20 cellular contexts compared by ENCODE assay signal in genomic region chr2:12433641-12433990, GRCh38.
DNase-seq lines count a peak whose midpoint lies in the region; ATAC-seq and TF ChIP-seq lines count a peak whose summit lies in the region.
"Had no signal": no experiment of that assay in that cellular context is flagged by ENCODE, and none has a peak within 500 bp of the region (broad histone marks: within the 10 kb centered on the region; RNA-seq: fewer than 3 reads in every experiment).

No MANE protein-coding gene starts in this region.

- intact Hi-C loops in body of pancreas (cut with DNase I) (no loop called here), vagina (cut with DNase I) (no loop called here)

- H3K4me3 Mint-ChIP-seq in neural progenitor cell = no peak overlapping the region
- H3K4me3 Mint-ChIP-seq: CD8-positive, alpha-beta T cell; stimulated activated effector memory CD8-positive, alpha-beta T cell treated with anti-CD3 and anti-CD28 coated beads, Interleukin-12 subunit alpha, Interleukin-12 subunit beta, amount 100 ng/mL, for 72 hours had no signal

- H3K4me2 ChIP-seq in MM.1S (ENCODE audit: low read depth, low read length) (no peak overlapping the region), neural progenitor cell (no peak overlapping the region)
- H3K4me2 ChIP-seq: smooth muscle cell had no signal

- no peaks in the 10 kb centered on the region for H3K36me3 Mint-ChIP-seq in neural progenitor cell
- H3K36me3 Mint-ChIP-seq: CD8-positive, alpha-beta T cell; stimulated activated effector memory CD8-positive, alpha-beta T cell treated with anti-CD3 and anti-CD28 coated beads, Interleukin-12 subunit alpha, Interleukin-12 subunit beta, amount 100 ng/mL, for 72 hours had no signal

- no peaks in the 10 kb centered on the region for H3K27me3 ChIP-seq in MM.1S (replicated peaks; ENCODE audit: insufficient read depth, low read length)
- no peaks in the 10 kb centered on the region for H3K27me3 ChIP-seq in body of pancreas
- no peaks in the 10 kb centered on the region for H3K27me3 ChIP-seq in neural progenitor cell
- H3K27me3 ChIP-seq in vagina = no peaks in the 10 kb centered on the region
- H3K27me3 ChIP-seq: dorsolateral prefrontal cortex had no signal

- H2AFZ ChIP-seq in MM.1S (ENCODE audit: low read length) (no peak overlapping the region), neural progenitor cell (replicated peaks) (no peak overlapping the region)

- 69 to 85% methylated on average over 2 of the region's 2 CpGs for WGBS in body of pancreas, 2 donors

- H3K79me2 ChIP-seq in MM.1S (ENCODE audit: low read length) (no peaks in the 10 kb centered on the region), neural progenitor cell (ENCODE audit: low read depth) (no peaks in the 10 kb centered on the region)

- TF ChIP-seq CTCF in MM.1S (IDR thresholded peaks at IDR 0.05; ENCODE audit: low read length) = peak; percentile 18
- TF ChIP-seq CTCF in body of pancreas (IDR thresholded peaks at IDR 0.05) = peak in 3 of 7 experiments; percentile 25 to 32 (median 30)
- peak; percentile 15 for TF ChIP-seq CTCF in neural progenitor cell (IDR thresholded peaks at IDR 0.05)
- TF ChIP-seq CTCF in vagina (IDR thresholded peaks at IDR 0.05) = no peak

- DNase-seq in NCI-H1105 treated with DMSO at 0.1 percent for 48 hours (lab: John Stamatoyannopoulos, UW) = peak; percentile 5
- DNase-seq in NCI-H1105 (lab: John Stamatoyannopoulos, UW) = no peak
- DNase-seq in MM.1S = no peak
- DNase-seq in body of pancreas = peak; percentile 25 to 69 (median 41)
- DNase-seq in neural progenitor cell (ENCODE audit: low spot score) = no peak
- DNase-seq in amniotic stem cell (lab: John Stamatoyannopoulos, UW) = no peak
- no peak for DNase-seq in vagina (ENCODE audit: extremely low spot score in 2 of 2)
- DNase-seq: 8988T; activated effector memory CD4-positive, alpha-beta T cell treated with anti-CD3 and anti-CD28 coated beads, Interleukin-2, amount 50 U/mL, for 16 hours; CD8-positive, alpha-beta T cell; dorsolateral prefrontal cortex; KBM-7; NCI-H1417 treated with DMSO at 0.1 percent for 48 hours; NCI-H226; occipital lobe; trophoblast cell had no signal

- H3K9ac ChIP-seq in MM.1S (ENCODE audit: low read length) = no peak overlapping the region
- H3K9ac ChIP-seq in neural progenitor cell = no peak overlapping the region

- H4K20me1 ChIP-seq in MM.1S (ENCODE audit: insufficient read depth, low read length) (no peaks in the 10 kb centered on the region), neural progenitor cell (ENCODE audit: low read depth) (no peaks in the 10 kb centered on the region)

- H3K36me3 ChIP-seq in MM.1S (replicated peaks; ENCODE audit: insufficient read depth, low read length) (no peaks in the 10 kb centered on the region), body of pancreas (replicated peaks in 1 of 2; ENCODE audit: insufficient read depth in 1 of 2, low read depth in 2 of 2) (no peaks in the 10 kb centered on the region), neural progenitor cell (no peaks in the 10 kb centered on the region), vagina (no peaks in the 10 kb centered on the region)

- H3K9me2 ChIP-seq in MM.1S (replicated peaks; ENCODE audit: insufficient read depth, low read length) = no peaks in the 10 kb centered on the region

- peak; percentile 42 for ATAC-seq in body of pancreas
- no peak for ATAC-seq in HG02852 (IDR thresholded peaks at IDR 0.05; ENCODE audit: unreplicated experiment)
- ATAC-seq: CD8-positive, alpha-beta T cell; stimulated activated effector memory CD8-positive, alpha-beta T cell treated with anti-CD3 and anti-CD28 coated beads, Interleukin-12 subunit alpha, Interleukin-12 subunit beta, amount 100 ng/mL, for 72 hours had no signal

- H3K4me3 ChIP-seq in MM.1S (ENCODE audit: low read length) (no peak overlapping the region), body of pancreas (no peak overlapping the region), neural progenitor cell (no peak overlapping the region), vagina (no peak overlapping the region)
- H3K4me3 ChIP-seq: dorsolateral prefrontal cortex, SK-N-MC, smooth muscle cell had no signal

- H3K9me3 Mint-ChIP-seq in neural progenitor cell = no peaks in the 10 kb centered on the region
- H3K9me3 Mint-ChIP-seq: CD8-positive, alpha-beta T cell; stimulated activated effector memory CD8-positive, alpha-beta T cell treated with anti-CD3 and anti-CD28 coated beads, Interleukin-12 subunit alpha, Interleukin-12 subunit beta, amount 100 ng/mL, for 72 hours had no signal

- no peak overlapping the region for H3K27ac ChIP-seq in MM.1S (ENCODE audit: low read length)
- no peak overlapping the region for H3K27ac ChIP-seq in body of pancreas
- no peak overlapping the region for H3K27ac ChIP-seq in neural progenitor cell
- no peak overlapping the region for H3K27ac ChIP-seq in vagina
- H3K27ac ChIP-seq: dorsolateral prefrontal cortex, SK-N-MC had no signal

- peaks cover 7% of the 10 kb centered on the region for H3F3A ChIP-seq in MM.1S (ENCODE audit: insufficient read depth, low read length)
- H3F3A ChIP-seq in neural progenitor cell (ENCODE audit: low read depth) = no peaks in the 10 kb centered on the region

- H3K4me1 ChIP-seq in MM.1S (ENCODE audit: low read length) (peaks cover 4% of the 10 kb centered on the region; the same call in 1 of the 2 replicates), body of pancreas (no peaks in the 10 kb centered on the region), neural progenitor cell (peaks cover 9% of the 10 kb centered on the region), vagina (peaks cover 5% of the 10 kb centered on the region)

- H3K27ac Mint-ChIP-seq in neural progenitor cell = no peak overlapping the region
- H3K27ac Mint-ChIP-seq: CD8-positive, alpha-beta T cell; stimulated activated effector memory CD8-positive, alpha-beta T cell treated with anti-CD3 and anti-CD28 coated beads, Interleukin-12 subunit alpha, Interleukin-12 subunit beta, amount 100 ng/mL, for 72 hours had no signal

- TF ChIP-seq POLR2A in body of pancreas (IDR thresholded peaks at IDR 0.05) = no peak
- TF ChIP-seq POLR2A in vagina (IDR thresholded peaks at IDR 0.05) = no peak

- peaks cover 4% of the 10 kb centered on the region for H3K27me3 Mint-ChIP-seq in neural progenitor cell (ENCODE audit: insufficient read depth, low read depth)

- peaks cover 8% of the 10 kb centered on the region for H3K4me1 Mint-ChIP-seq in neural progenitor cell

- no peaks in the 10 kb centered on the region for H3K9me3 ChIP-seq in MM.1S (replicated peaks; ENCODE audit: insufficient read depth, low read length)
- no peaks in the 10 kb centered on the region for H3K9me3 ChIP-seq in body of pancreas
- no peaks in the 10 kb centered on the region for H3K9me3 ChIP-seq in neural progenitor cell (ENCODE audit: low read depth)
- H3K9me3 ChIP-seq in vagina = no peaks in the 10 kb centered on the region

Comparison
In these comparisons a context has a peak if more than half of its experiments do, and no peak if none do; other contexts are left out.
1. DNase-seq: peak in NCI-H1105 treated with DMSO at 0.1 percent for 48 hours (single experiment) and body of pancreas (4 of 4); none in NCI-H1105 (single experiment), MM.1S (single experiment), neural progenitor cell (single experiment), amniotic stem cell (single experiment) and vagina (0 of 2).
2. CTCF ChIP-seq: peak in MM.1S (single experiment) and neural progenitor cell (single experiment); none in vagina (0 of 3).